1 cellular context compared by ENCODE assay signal in the genomic region with DNA sequence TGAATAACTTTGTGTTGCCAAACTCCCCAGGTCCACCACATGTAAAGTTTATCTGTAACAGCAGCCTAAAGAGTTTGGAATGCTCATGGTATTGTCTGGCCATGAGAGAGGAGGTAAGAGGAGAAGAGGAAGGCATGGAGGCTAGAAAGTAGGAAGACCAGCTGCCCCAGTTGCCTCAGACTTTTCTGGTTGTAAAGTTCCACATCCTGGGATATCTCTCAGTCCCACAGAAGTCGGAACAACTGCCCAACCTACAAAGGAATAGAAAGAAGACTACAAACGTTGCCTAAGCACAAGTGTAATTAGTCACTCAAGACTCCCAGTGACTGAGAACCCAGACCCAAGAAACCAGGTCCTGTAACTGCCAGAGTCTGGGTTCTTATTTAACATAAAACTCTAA.
TF ChIP-seq lines count a peak whose summit lies in the region.

No MANE protein-coding gene starts in this region.

TF ChIP-seq in K562, 482 proteins besides CTCF, POLR2A, EP300 and RAD21 (continued from another document):
- TF ChIP-seq STAT6 (CRISPR knock-in tag; IDR thresholded peaks at IDR 0.05) (no peak), ZNF347 (CRISPR knock-in tag; IDR thresholded peaks at IDR 0.05; ENCODE audit: low read depth) (no peak), ZNF224 (CRISPR knock-in tag; IDR thresholded peaks at IDR 0.05) (no peak), ZNF12 (CRISPR knock-in tag; IDR thresholded peaks at IDR 0.05) (no peak)
- TF ChIP-seq, protein P1, sequence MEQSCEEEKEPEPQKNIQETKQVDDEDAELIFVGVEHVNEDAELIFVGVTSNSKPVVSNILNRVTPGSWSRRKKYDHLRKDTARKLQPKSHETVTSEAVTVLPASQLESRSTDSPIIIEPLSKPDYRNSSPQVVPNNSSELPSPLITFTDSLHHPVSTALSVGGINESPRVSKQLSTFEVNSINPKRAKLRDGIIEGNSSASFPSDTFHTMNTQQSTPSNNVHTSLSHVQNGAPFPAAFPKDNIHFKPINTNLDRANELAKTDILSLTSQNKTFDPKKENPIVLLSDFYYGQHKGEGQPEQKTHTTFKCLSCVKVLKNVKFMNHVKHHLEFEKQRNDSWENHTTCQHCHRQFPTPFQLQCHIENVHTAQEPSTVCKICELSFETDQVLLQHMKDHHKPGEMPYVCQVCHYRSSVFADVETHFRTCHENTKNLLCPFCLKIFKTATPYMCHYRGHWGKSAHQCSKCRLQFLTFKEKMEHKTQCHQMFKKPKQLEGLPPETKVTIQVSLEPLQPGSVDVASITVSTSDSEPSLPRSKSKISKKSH (CRISPR knock-in tag; IDR thresholded peaks at IDR 0.05): no peak
